19 cellular contexts compared by ENCODE assay signal in the genomic region with DNA sequence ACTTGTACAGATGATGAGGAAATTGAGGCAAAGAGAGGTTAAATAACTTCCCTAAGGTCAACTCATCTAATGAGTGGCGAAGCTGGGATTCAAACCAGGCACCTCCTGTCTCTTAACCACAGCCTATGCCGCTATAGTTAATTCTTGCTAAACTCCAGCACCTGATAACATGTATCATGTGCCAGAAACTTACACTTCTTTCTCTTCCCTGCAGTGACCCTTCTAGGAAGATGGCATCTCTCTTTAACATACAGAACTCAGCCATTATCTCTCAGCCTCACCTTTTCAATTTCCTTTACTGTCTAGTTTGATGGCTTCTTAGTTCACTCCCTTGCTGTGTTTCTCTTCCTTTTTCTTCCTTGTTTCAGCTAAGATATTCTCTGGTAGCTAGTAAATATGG. TPM values are rescaled to one million over a fixed set of nuclear protein-coding genes. Genes with fewer than 3 reads are reported as not detected.
A peak's percentile ranks its signal among the peaks of the same experiment; 100 is the strongest.
DNase-seq lines count a peak whose midpoint lies in the region; ATAC-seq and TF ChIP-seq lines count a peak whose summit lies in the region.
"Had no signal": no experiment of that assay in that cellular context is flagged by ENCODE, and none has a peak within 500 bp of the region (broad histone marks: within the 10 kb centered on the region; RNA-seq: fewer than 3 reads in every experiment).

No MANE protein-coding gene starts in this region.

- H3K27ac ChIP-seq in brain microvascular endothelial cell = no peak overlapping the region
- H3K27ac ChIP-seq: cardiac muscle cell, RWPE1, stomach, vagina had no signal

- TF ChIP-seq CTCF in NB4 (IDR thresholded peaks at IDR 0.05; ENCODE audit: low read depth, low read length) (no peak), neural crest cell (conservative IDR thresholded peaks at IDR 0.05) (no peak), brain microvascular endothelial cell (IDR thresholded peaks at IDR 0.05; ENCODE audit: low read depth, low read length, missing control alignments) (no peak)

- in situ Hi-C loops in brain microvascular endothelial cell (cut with HindIII; ENCODE audit: low pct_ligation_motif_present, low sequenced_read_pairs) = no loop called here

- POLR2A ChIA-PET in activated naive CD8-positive, alpha-beta T cell treated with anti-CD3 and anti-CD28 coated beads, Interleukin-2, amount 10 ng/mL, durations not matched to agents 7 days and 5 days (lab: Charles Lee) = no interaction called here

- peaks cover 17% of the 10 kb centered on the region for H3K4me1 Mint-ChIP-seq in activated T-cell treated with anti-CD3 and anti-CD28 coated beads, Interleukin-2, amount 50 U/mL, for 24 hours (ENCODE audit: low read depth)
- peaks cover 18% of the 10 kb centered on the region for H3K4me1 Mint-ChIP-seq in activated naive CD8-positive, alpha-beta T cell treated with anti-CD3 and anti-CD28 coated beads, Interleukin-2, amount 10 ng/mL, durations not matched to agents 7 days and 5 days
- peaks cover 15% of the 10 kb centered on the region for H3K4me1 Mint-ChIP-seq in neural crest cell

- ATAC-seq in activated naive CD8-positive, alpha-beta T cell treated with anti-CD3 and anti-CD28 coated beads, Interleukin-2, amount 10 ng/mL, durations not matched to agents 7 days and 5 days (ENCODE audit: low read depth) = no peak

- no peaks in the 10 kb centered on the region for H3K27me3 ChIP-seq in brain microvascular endothelial cell (replicated peaks)
- H3K27me3 ChIP-seq: cardiac muscle cell, stomach, vagina had no signal

- TF ChIP-seq POLR2A in NB4 (IDR thresholded peaks at IDR 0.05; ENCODE audit: extremely low read depth, insufficient read length) = no peak

- H3K4me3 ChIP-seq in NB4 (ENCODE audit: low read depth, low read length) = peak overlapping the region; percentile 97
- no peak overlapping the region for H3K4me3 ChIP-seq in brain microvascular endothelial cell (ENCODE audit: low read depth, low read length)
- H3K4me3 ChIP-seq: cardiac muscle cell, stomach, vagina had no signal

- H3K4me3 Mint-ChIP-seq in activated T-cell treated with anti-CD3 and anti-CD28 coated beads, Interleukin-2, amount 50 U/mL, for 24 hours = peak overlapping the region; percentile 74
- peak overlapping the region; percentile 49 for H3K4me3 Mint-ChIP-seq in activated naive CD8-positive, alpha-beta T cell treated with anti-CD3 and anti-CD28 coated beads, Interleukin-2, amount 10 ng/mL, durations not matched to agents 7 days and 5 days
- peak overlapping the region; percentile 88 for H3K4me3 Mint-ChIP-seq in neural crest cell

- no peaks in the 10 kb centered on the region for H3K36me3 ChIP-seq in brain microvascular endothelial cell (replicated peaks)
- H3K36me3 ChIP-seq: cardiac muscle cell, vagina had no signal

- H3K27ac Mint-ChIP-seq in activated T-cell treated with anti-CD3 and anti-CD28 coated beads, Interleukin-2, amount 50 U/mL, for 24 hours = no peak overlapping the region
- no peak overlapping the region for H3K27ac Mint-ChIP-seq in activated naive CD8-positive, alpha-beta T cell treated with anti-CD3 and anti-CD28 coated beads, Interleukin-2, amount 10 ng/mL, durations not matched to agents 7 days and 5 days
- no peak overlapping the region for H3K27ac Mint-ChIP-seq in neural crest cell (ENCODE audit: unreplicated experiment)

- no peaks in the 10 kb centered on the region for H3K9me3 Mint-ChIP-seq in activated T-cell treated with anti-CD3 and anti-CD28 coated beads, Interleukin-2, amount 50 U/mL, for 24 hours
- H3K9me3 Mint-ChIP-seq in activated naive CD8-positive, alpha-beta T cell treated with anti-CD3 and anti-CD28 coated beads, Interleukin-2, amount 10 ng/mL, durations not matched to agents 7 days and 5 days = no peaks in the 10 kb centered on the region
- H3K9me3 Mint-ChIP-seq in neural crest cell = peaks cover 2% of the 10 kb centered on the region

- peaks cover 29% of the 10 kb centered on the region for H3K36me3 Mint-ChIP-seq in activated T-cell treated with anti-CD3 and anti-CD28 coated beads, Interleukin-2, amount 50 U/mL, for 24 hours (ENCODE audit: low read depth)
- peaks cover 18% of the 10 kb centered on the region for H3K36me3 Mint-ChIP-seq in activated naive CD8-positive, alpha-beta T cell treated with anti-CD3 and anti-CD28 coated beads, Interleukin-2, amount 10 ng/mL, durations not matched to agents 7 days and 5 days
- H3K36me3 Mint-ChIP-seq in neural crest cell (ENCODE audit: low read depth) = peaks cover 17% of the 10 kb centered on the region

- no peaks in the 10 kb centered on the region for H3K27me3 Mint-ChIP-seq in activated T-cell treated with anti-CD3 and anti-CD28 coated beads, Interleukin-2, amount 50 U/mL, for 24 hours
- H3K27me3 Mint-ChIP-seq in activated naive CD8-positive, alpha-beta T cell treated with anti-CD3 and anti-CD28 coated beads, Interleukin-2, amount 10 ng/mL, durations not matched to agents 7 days and 5 days = no peaks in the 10 kb centered on the region
- no peaks in the 10 kb centered on the region for H3K27me3 Mint-ChIP-seq in neural crest cell (ENCODE audit: low read depth)

- no peak for DNase-seq in activated T-cell treated with anti-CD3 and anti-CD28 coated beads, Interleukin-2, amount 50 U/mL, for 24 hours
- no peak for DNase-seq in activated T-cell treated with anti-CD3 and anti-CD28 coated beads, Interleukin-2, amount 50 U/mL, for 1 hour
- DNase-seq in NB4 (ENCODE audit: low read depth) (no peak), neural crest cell (ENCODE audit: low read depth, low spot score) (no peak), 8988T (no peak), brain microvascular endothelial cell (no peak), NCI-H2196 (lab: John Stamatoyannopoulos, UW; ENCODE audit: unreplicated experiment) (no peak)
- DNase-seq in activated naive CD8-positive, alpha-beta T cell treated with anti-CD3 and anti-CD28 coated beads, Interleukin-2, amount 10 ng/mL, durations not matched to agents 7 days and 5 days = no peak
- DNase-seq: COR-L47; effector CD8-positive, alpha-beta T cell; GF-D8; hippocampal formation; Karpas-422; kidney glomerular epithelial cell; NCI-H1436; stomach had no signal

RNA-seq across cellular contexts. Expression of gene VBP1, which starts 2.5 kb away (rescaled TPM):
- total RNA-seq in activated naive CD8-positive, alpha-beta T cell treated with anti-CD3 and anti-CD28 coated beads, Interleukin-2, amount 10 ng/mL, durations not matched to agents 7 days and 5 days = 10 to 100 TPM; 44.7 to 49.2 TPM
- total RNA-seq in neural crest cell = 72.4 and 76.9 TPM in 2 replicates

RNA-seq across cellular contexts. Expression of gene RAB39B, which starts 45.5 kb away (rescaled TPM):
- 1 to 10 TPM; 9.4 to 9.8 TPM for total RNA-seq in activated naive CD8-positive, alpha-beta T cell treated with anti-CD3 and anti-CD28 coated beads, Interleukin-2, amount 10 ng/mL, durations not matched to agents 7 days and 5 days
- 6.5 and 7.3 TPM in 2 replicates for total RNA-seq in neural crest cell
